Comparison of ENCODE assay signal across 1 cellular context in the genomic region with DNA sequence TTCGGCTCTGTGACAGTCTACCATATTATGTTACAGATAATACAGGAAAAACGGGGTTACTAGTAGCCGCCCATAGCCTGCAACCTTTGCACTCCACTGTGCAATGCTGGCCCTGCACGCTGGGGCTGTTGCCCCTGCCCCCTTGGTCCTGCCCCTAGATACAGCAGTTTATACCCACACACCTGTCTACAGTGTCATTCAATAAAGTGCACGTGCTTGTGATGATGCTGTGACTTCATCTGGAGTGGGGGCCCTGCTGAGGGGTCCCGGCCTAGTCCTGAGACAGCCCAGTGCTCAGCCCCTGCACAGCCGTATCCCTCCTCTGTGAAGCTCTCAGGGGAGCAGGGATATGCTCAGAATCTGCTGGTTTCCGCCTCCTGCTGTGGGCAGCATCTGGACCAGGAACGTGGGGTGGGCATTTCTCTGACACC.
TF ChIP-seq lines count a peak whose summit lies in the region.

No MANE protein-coding gene starts in this region.

TF ChIP-seq in IMR-90, 13 proteins besides CTCF, POLR2A, EP300 and RAD21 (continued from another document):
- TF ChIP-seq, protein P1, sequence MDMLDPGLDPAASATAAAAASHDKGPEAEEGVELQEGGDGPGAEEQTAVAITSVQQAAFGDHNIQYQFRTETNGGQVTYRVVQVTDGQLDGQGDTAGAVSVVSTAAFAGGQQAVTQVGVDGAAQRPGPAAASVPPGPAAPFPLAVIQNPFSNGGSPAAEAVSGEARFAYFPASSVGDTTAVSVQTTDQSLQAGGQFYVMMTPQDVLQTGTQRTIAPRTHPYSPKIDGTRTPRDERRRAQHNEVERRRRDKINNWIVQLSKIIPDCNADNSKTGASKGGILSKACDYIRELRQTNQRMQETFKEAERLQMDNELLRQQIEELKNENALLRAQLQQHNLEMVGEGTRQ (IDR thresholded peaks at IDR 0.05; ENCODE audit: low read depth, low read length) = no peak
- no peak for TF ChIP-seq BHLHE40 (IDR thresholded peaks at IDR 0.05; ENCODE audit: low read depth, low read length)
- TF ChIP-seq, protein P2, sequence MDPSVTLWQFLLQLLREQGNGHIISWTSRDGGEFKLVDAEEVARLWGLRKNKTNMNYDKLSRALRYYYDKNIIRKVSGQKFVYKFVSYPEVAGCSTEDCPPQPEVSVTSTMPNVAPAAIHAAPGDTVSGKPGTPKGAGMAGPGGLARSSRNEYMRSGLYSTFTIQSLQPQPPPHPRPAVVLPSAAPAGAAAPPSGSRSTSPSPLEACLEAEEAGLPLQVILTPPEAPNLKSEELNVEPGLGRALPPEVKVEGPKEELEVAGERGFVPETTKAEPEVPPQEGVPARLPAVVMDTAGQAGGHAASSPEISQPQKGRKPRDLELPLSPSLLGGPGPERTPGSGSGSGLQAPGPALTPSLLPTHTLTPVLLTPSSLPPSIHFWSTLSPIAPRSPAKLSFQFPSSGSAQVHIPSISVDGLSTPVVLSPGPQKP (IDR thresholded peaks at IDR 0.05; ENCODE audit: borderline replicate concordance, low read depth, low read length) = no peak
- TF ChIP-seq SMC3 (IDR thresholded peaks at IDR 0.05; ENCODE audit: low read depth, low read length) = no peak
